In genomic region chr10:92207061-92207460, GRCh38 we compare ENCODE assay signal across 21 cellular contexts.
DNase-seq lines count a peak whose midpoint lies in the region; ATAC-seq and TF ChIP-seq lines count a peak whose summit lies in the region.
"Had no signal": no experiment of that assay in that cellular context is flagged by ENCODE, and none has a peak within 500 bp of the region (broad histone marks: within the 10 kb centered on the region; RNA-seq: fewer than 3 reads in every experiment).

No MANE protein-coding gene starts in this region.

- no peak overlapping the region for H4K8ac ChIP-seq in trophoblast cell (ENCODE audit: low read depth, low read length)

- no peak overlapping the region for H3K4me3 ChIP-seq in fibroblast of the aortic adventitia (ENCODE audit: low read depth, low read length)
- H3K4me3 ChIP-seq in trophoblast cell (ENCODE audit: low read depth, low read length): no peak overlapping the region
- H3K4me3 ChIP-seq: BLaER1, GM12878 had no signal

- no peak overlapping the region for H2BK5ac ChIP-seq in trophoblast cell (ENCODE audit: low read depth, low read length, poor library complexity)

- H3K9me3 ChIP-seq in trophoblast cell (ENCODE audit: insufficient read depth, low read depth, low read length): no peaks in the 10 kb centered on the region
- H3K9me3 ChIP-seq: BE2C, BLaER1 had no signal

- H3K27me3 ChIP-seq in trophoblast cell (ENCODE audit: insufficient read depth, low read length): no peaks in the 10 kb centered on the region
- H3K27me3 ChIP-seq: BE2C, BLaER1 had no signal

- no peak overlapping the region for H2AK5ac ChIP-seq in trophoblast cell (ENCODE audit: low read length)

- no peaks in the 10 kb centered on the region for H3K79me1 ChIP-seq in trophoblast cell (ENCODE audit: low read length)

- no peak overlapping the region for H4K12ac ChIP-seq in trophoblast cell (ENCODE audit: low read depth, low read length)

- H3K9ac ChIP-seq in trophoblast cell (ENCODE audit: low read length): no peak overlapping the region
- H3K9ac ChIP-seq: BLaER1 had no signal

- DNase-seq in NCI-H226 (peak; percentile 38), fibroblast of the aortic adventitia (ENCODE audit: low read depth) (peak; percentile 15), trophoblast cell (peak; percentile 66 to 75), sciatic nerve (ENCODE audit: low spot score) (no peak), NCI-H1694 (lab: John Stamatoyannopoulos, UW) (no peak)
- DNase-seq: 8988T; ACHN; BE2C; C1 segment of cervical spinal cord; CD4-positive, alpha-beta memory T cell; CD4-positive, CD25-positive, alpha-beta regulatory T cell; CD8-positive, alpha-beta memory T cell; COR-L47; DMS 273 treated with DMSO at 0.1 percent for 48 hours; DMS153; DND-41; EL; GDM1 had no signal

- no peak for TF ChIP-seq CTCF in fibroblast of the aortic adventitia (IDR thresholded peaks at IDR 0.05; ENCODE audit: insufficient read depth, low read length)

- no peak overlapping the region for H3K23ac ChIP-seq in trophoblast cell (ENCODE audit: low read length)

- no CpG with 5 or more reads among the region's 1 CpG for WGBS in trophoblast cell (ENCODE audit: extremely low coverage, insufficient coverage, insufficient read length)

- H4K91ac ChIP-seq in trophoblast cell (ENCODE audit: low read depth, low read length): no peak overlapping the region

- no peak overlapping the region for H3K14ac ChIP-seq in trophoblast cell (ENCODE audit: low read length)

- H2BK12ac ChIP-seq in trophoblast cell (ENCODE audit: low read length): no peak overlapping the region

- H3K79me2 ChIP-seq in trophoblast cell (ENCODE audit: control insufficient read depth, insufficient read depth, low read length, poor library complexity): no peaks in the 10 kb centered on the region

- H3K4me1 ChIP-seq in trophoblast cell (ENCODE audit: control insufficient read depth in 1 of 2, insufficient read depth in 2 of 2, low read length in 2 of 2): no peaks in the 10 kb centered on the region
- H3K4me1 ChIP-seq: BE2C had no signal

- no peak overlapping the region for H2AFZ ChIP-seq in trophoblast cell (ENCODE audit: insufficient read depth, low read length, poor library complexity)

- H3K4me2 ChIP-seq in trophoblast cell (ENCODE audit: low read length): no peak overlapping the region
- H3K4me2 ChIP-seq: BLaER1 had no signal

- intact Hi-C loops in sciatic nerve (cut with DNase I): no loop called here

- no peaks in the 10 kb centered on the region for H3K36me3 ChIP-seq in trophoblast cell (ENCODE audit: control insufficient read depth in 1 of 2, insufficient read depth in 2 of 2, low read length in 2 of 2)
- H3K36me3 ChIP-seq: BE2C, BLaER1 had no signal

- H3K27ac ChIP-seq in trophoblast cell (ENCODE audit: low read depth, low read length): no peak overlapping the region
- H3K27ac ChIP-seq: BLaER1 had no signal

- ATAC-seq in HG02763 (IDR thresholded peaks at IDR 0.05; ENCODE audit: unreplicated experiment) (no peak), sciatic nerve (no peak)
- ATAC-seq: GM12878 had no signal

- no peak overlapping the region for H3K4ac ChIP-seq in trophoblast cell (ENCODE audit: low read depth, low read length)

- no peak overlapping the region for H3K18ac ChIP-seq in trophoblast cell (ENCODE audit: low read length)

- H2BK120ac ChIP-seq in trophoblast cell (ENCODE audit: insufficient read depth, low read length, poor library complexity): no peak overlapping the region

Comparison
In these comparisons a context has a peak if more than half of its experiments do, and no peak if none do; other contexts are left out.
1. DNase-seq: peak in NCI-H226 (single experiment), fibroblast of the aortic adventitia (single experiment) and trophoblast cell (2 of 2); none in sciatic nerve (single experiment) and NCI-H1694 (single experiment).